In the genomic region with DNA sequence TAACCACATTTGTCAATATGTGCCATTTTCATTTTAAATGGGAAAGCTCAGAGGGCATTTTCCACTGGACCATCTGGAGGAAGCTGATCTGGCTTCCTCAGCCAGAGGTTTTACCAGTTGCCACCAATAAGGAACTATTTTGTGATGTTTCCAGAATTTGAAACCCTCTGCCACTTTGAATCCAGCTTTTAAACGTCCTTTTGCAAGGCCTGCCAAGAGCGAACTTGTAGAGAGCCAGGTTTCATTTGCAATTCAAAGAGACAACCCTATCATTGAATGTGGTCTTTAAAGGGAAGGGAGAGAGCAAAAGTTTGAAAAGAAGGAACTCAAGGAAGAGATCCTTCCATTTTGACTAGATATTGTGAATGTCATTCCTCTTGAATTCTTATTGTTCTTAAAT, we compare ENCODE assay signal across 1 cellular context.
TF ChIP-seq lines count a peak whose summit lies in the region.

No MANE protein-coding gene starts in this region.

TF ChIP-seq in GM23338, 12 proteins besides CTCF, POLR2A, EP300 and RAD21 (continued from another document):
- TF ChIP-seq JUNB (IDR thresholded peaks at IDR 0.05; ENCODE audit: unreplicated experiment) (no peak), EZH2 (IDR thresholded peaks at IDR 0.05; ENCODE audit: low read depth, unreplicated experiment) (no peak)
